ENCODE assay signal across 15 cellular contexts in the genomic region with DNA sequence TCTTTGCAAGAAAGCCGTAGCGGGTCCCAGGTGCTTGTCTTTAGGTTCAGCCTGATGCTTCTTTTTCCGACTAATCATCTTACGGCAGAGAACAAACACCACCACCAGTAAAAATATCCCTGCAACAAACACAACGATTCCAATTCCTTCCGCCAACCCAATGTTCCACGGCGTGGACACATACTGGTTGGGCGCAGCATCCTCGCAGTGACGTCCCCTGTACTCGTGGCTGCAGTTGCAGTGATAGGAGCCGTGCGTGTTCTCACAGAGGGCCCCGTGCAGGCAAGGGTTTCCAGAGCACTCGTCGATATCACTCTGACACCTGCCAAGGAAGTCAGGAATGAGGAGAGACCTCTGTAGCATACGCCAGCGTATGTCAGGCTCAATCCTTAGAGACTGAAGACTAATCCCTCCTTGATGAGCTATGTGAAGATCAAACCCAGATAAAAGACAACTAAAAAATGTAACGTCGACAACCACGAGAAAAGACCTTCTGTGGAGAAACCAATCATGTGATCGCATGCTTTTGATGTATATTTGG. TPM values are rescaled to one million over a fixed set of nuclear protein-coding genes. Genes with fewer than 3 reads are reported as not detected.
A peak's percentile ranks its signal among the peaks of the same experiment; 100 is the strongest.
DNase-seq lines count a peak whose midpoint lies in the region; ATAC-seq and TF ChIP-seq lines count a peak whose summit lies in the region.
"Had no signal": no experiment of that assay in that cellular context is flagged by ENCODE, and none has a peak within 500 bp of the region (broad histone marks: within the 10 kb centered on the region; RNA-seq: fewer than 3 reads in every experiment).

No MANE protein-coding gene starts in this region.

- TSS peak; percentile 96 for BruUV-seq in IMR-90 (replicated peaks; lab: Mats Ljungman, UMichigan)
- BruUV-seq in mammary epithelial cell (replicated peaks; lab: Mats Ljungman, UMichigan), result TSS peak; percentile 80

- H3K79me2 ChIP-seq in mammary epithelial cell (ENCODE audit: insufficient read depth, low read length), result peaks cover 77% of the 10 kb centered on the region

- H3K23ac ChIP-seq in IMR-90 (ENCODE audit: low read depth, low read length), result no peak overlapping the region

- DNase-seq in left cardiac atrium (no peak), left ventricle myocardium inferior (no peak), IMR-90 (no peak), mammary epithelial cell (no peak), DMS153 (lab: John Stamatoyannopoulos, UW) (no peak), activated gamma-delta T cell (lab: John Stamatoyannopoulos, UW) (no peak)
- DNase-seq: 8988T; AML-193; Caco-2; CD8-positive, alpha-beta memory T cell; DMS53 had no signal

- TF ChIP-seq RAD21 in IMR-90 (IDR thresholded peaks at IDR 0.05; ENCODE audit: low read length), result no peak

- no peak overlapping the region for H2AFZ ChIP-seq in IMR-90 (replicated peaks; ENCODE audit: low read length, poor library complexity)
- no peak overlapping the region for H2AFZ ChIP-seq in mammary epithelial cell (ENCODE audit: low read depth, low read length)

- TF ChIP-seq CTCF in left ventricle myocardium inferior (IDR thresholded peaks at IDR 0.05; ENCODE audit: borderline replicate concordance), result no peak
- no peak for TF ChIP-seq CTCF in IMR-90 (conservative IDR thresholded peaks at IDR 0.05; ENCODE audit: low read depth, low read length)
- no peak for TF ChIP-seq CTCF in mammary epithelial cell (conservative IDR thresholded peaks at IDR 0.05 in 1 of 2, IDR thresholded peaks at IDR 0.05 in 1 of 2; ENCODE audit: extremely low read depth in 1 of 2, insufficient read depth in 1 of 2, low read depth in 1 of 2, low read length in 2 of 2)

- H3K27ac ChIP-seq in left ventricle myocardium inferior (replicated peaks) (no peak overlapping the region), IMR-90 (ENCODE audit: insufficient read depth, low read length) (no peak overlapping the region), mammary epithelial cell (ENCODE audit: insufficient read depth, low read depth, low read length) (no peak overlapping the region)
- H3K27ac ChIP-seq: BLaER1 had no signal

- 96% methylated on average over 8 of the region's 23 CpGs; no CpG with 5 or more reads in 1 of the 2 experiments for WGBS in IMR-90 (ENCODE audit: extremely low coverage in 2 of 2, insufficient read length in 1 of 2), 2 experiments
- 92% methylated on average over 21 of the region's 23 CpGs for WGBS in mammary epithelial cell (ENCODE audit: low coverage, missing lambda C conversion rate)

- dilution Hi-C loops in IMR-90 (cut with HindIII; ENCODE audit: low sequenced_read_pairs, unreplicated experiment), result no loop called here
- dilution Hi-C loops in mammary epithelial cell (cut with HindIII; ENCODE audit: low sequenced_read_pairs), result no loop called here

- no peak overlapping the region for H3K4ac ChIP-seq in IMR-90 (ENCODE audit: low read depth, low read length)

- no peak overlapping the region for H3K18ac ChIP-seq in IMR-90 (ENCODE audit: low read depth, low read length)

- ATAC-seq in left cardiac atrium, result peak; percentile 43 to 74
- no peak for ATAC-seq in IMR-90 (ENCODE audit: low read depth)
- no peak for ATAC-seq in HG02610 (IDR thresholded peaks at IDR 0.05; ENCODE audit: unreplicated experiment)

- H3K4me3 ChIP-seq in left ventricle myocardium inferior (no peak overlapping the region), IMR-90 (ENCODE audit: insufficient read depth, low read depth, low read length) (no peak overlapping the region), mammary epithelial cell (replicated peaks in 1 of 3; ENCODE audit: insufficient read depth in 1 of 3, low read depth in 2 of 3, low read length in 3 of 3) (no peak overlapping the region)
- H3K4me3 ChIP-seq: BLaER1 had no signal

- TF ChIP-seq POLR2A in IMR-90 (IDR thresholded peaks at IDR 0.05; ENCODE audit: low read depth, low read length), result no peak

- no peak overlapping the region for H2AK9ac ChIP-seq in IMR-90 (replicated peaks; ENCODE audit: low read depth, low read length, poor library complexity)

- no peak overlapping the region for H3K56ac ChIP-seq in IMR-90 (ENCODE audit: extremely low read depth, insufficient read depth, low read length)

- H3K9me3 ChIP-seq in left ventricle myocardium inferior (replicated peaks), result no peaks in the 10 kb centered on the region
- no peaks in the 10 kb centered on the region for H3K9me3 ChIP-seq in IMR-90 (ENCODE audit: control insufficient read depth, insufficient read depth, low read length)
- H3K9me3 ChIP-seq in mammary epithelial cell (replicated peaks; ENCODE audit: insufficient read depth, low read length), result no peaks in the 10 kb centered on the region
- H3K9me3 ChIP-seq: BLaER1, Caco-2 had no signal

- H2BK5ac ChIP-seq in IMR-90 (ENCODE audit: low read depth, low read length, poor library complexity, severe bottlenecking), result no peak overlapping the region

- no peak overlapping the region for H4K8ac ChIP-seq in IMR-90 (ENCODE audit: low read depth in 2 of 2, low read length in 2 of 2)

- H3K4me2 ChIP-seq in IMR-90 (ENCODE audit: low read depth, low read length), result no peak overlapping the region
- no peak overlapping the region for H3K4me2 ChIP-seq in mammary epithelial cell (ENCODE audit: insufficient read depth, low read depth, low read length)
- H3K4me2 ChIP-seq: BLaER1 had no signal

- H4K5ac ChIP-seq in IMR-90 (ENCODE audit: low read depth, low read length), result no peak overlapping the region

- H4K91ac ChIP-seq in IMR-90 (ENCODE audit: insufficient read depth, low read depth, low read length), result no peak overlapping the region

- in situ Hi-C loops in IMR-90 (cut with MboI; ENCODE audit: low sequenced_read_pairs) (no loop called here), mammary epithelial cell (cut with MboI; ENCODE audit: low sequenced_read_pairs in 2 of 2) (loop anchor here in 1 of 2 donors (25.0 kb wide), 1 partner anchor 310 kb away; no protein-coding TSS in a partner anchor)

- H3K14ac ChIP-seq in IMR-90 (replicated peaks; ENCODE audit: low read depth, low read length), result no peak overlapping the region

- H3K36me3 ChIP-seq in left ventricle myocardium inferior (peaks cover 89% of the 10 kb centered on the region), IMR-90 (ENCODE audit: control insufficient read depth, insufficient read depth, low read length) (peaks cover 79% of the 10 kb centered on the region), mammary epithelial cell (ENCODE audit: insufficient read depth, low read length) (peaks cover 67% of the 10 kb centered on the region)

- CTCF ChIA-PET in IMR-90 (lab: Yijun Ruan, JAX) (interaction anchor here (0.9 kb wide), 1 partner anchor 10 kb away, joined by 3 read pairs; no protein-coding TSS in a partner anchor), mammary epithelial cell (lab: Charles Lee; ENCODE audit: low non-redundant PET) (no interaction called here)

- H4K20me1 ChIP-seq in IMR-90 (ENCODE audit: insufficient read depth, low read length) (peaks cover 48% of the 10 kb centered on the region), mammary epithelial cell (ENCODE audit: insufficient read depth, low read length) (no peaks in the 10 kb centered on the region)

- H2BK15ac ChIP-seq in IMR-90 (ENCODE audit: low read depth, low read length), result no peak overlapping the region

- intact Hi-C loops in left cardiac atrium (cut with DNase I) (no loop called here), left ventricle myocardium inferior (cut with micrococcal nuclease) (no loop called here), IMR-90 (cut with micrococcal nuclease) (loop anchor here (1.0 kb wide), 1 partner anchor 18 kb away; no protein-coding TSS in a partner anchor), mammary epithelial cell (cut with micrococcal nuclease) (no loop called here)

- H3K9me1 ChIP-seq in IMR-90 (ENCODE audit: insufficient read depth, low read length), result peaks cover 4% of the 10 kb centered on the region; the same call in 1 of the 2 replicates

- no peak overlapping the region for H2BK20ac ChIP-seq in IMR-90 (ENCODE audit: low read depth, low read length)

- H2AK5ac ChIP-seq in IMR-90 (ENCODE audit: low read depth, low read length), result no peak overlapping the region

- peaks cover 20 to 62% of the 10 kb centered on the region in 2 experiments for H3K79me1 ChIP-seq in IMR-90 (ENCODE audit: low read depth in 1 of 2, low read length in 2 of 2)

- no peak overlapping the region for H3K9ac ChIP-seq in IMR-90 (ENCODE audit: low read depth, low read length)
- no peak overlapping the region for H3K9ac ChIP-seq in mammary epithelial cell (ENCODE audit: insufficient read depth, low read length)
- H3K9ac ChIP-seq: BLaER1 had no signal

- H2BK120ac ChIP-seq in IMR-90 (ENCODE audit: low read depth, low read length), result no peak overlapping the region

- H3K4me1 ChIP-seq in left ventricle myocardium inferior (no peaks in the 10 kb centered on the region), IMR-90 (ENCODE audit: control insufficient read depth, insufficient read depth, low read length) (no peaks in the 10 kb centered on the region), mammary epithelial cell (ENCODE audit: insufficient read depth, low read length) (no peaks in the 10 kb centered on the region)
- H3K4me1 ChIP-seq: BLaER1, Caco-2 had no signal

- POLR2A ChIA-PET in IMR-90 (lab: Charles Lee; ENCODE audit: unreplicated experiment), result no interaction called here

- H3K27me3 ChIP-seq in left ventricle myocardium inferior (ENCODE audit: low read depth), result no peaks in the 10 kb centered on the region
- H3K27me3 ChIP-seq in IMR-90 (ENCODE audit: control insufficient read depth, insufficient read depth, low read length), result no peaks in the 10 kb centered on the region
- H3K27me3 ChIP-seq in mammary epithelial cell (ENCODE audit: insufficient read depth, low read length), result no peaks in the 10 kb centered on the region
- H3K27me3 ChIP-seq: BLaER1 had no signal

TF ChIP-seq in IMR-90, 13 proteins besides CTCF, POLR2A, EP300 and RAD21 (continues in another document):
- TF ChIP-seq RCOR1 (IDR thresholded peaks at IDR 0.05; ENCODE audit: insufficient replicate concordance, low read length), result no peak
- TF ChIP-seq SMC3 (IDR thresholded peaks at IDR 0.05; ENCODE audit: low read depth, low read length), result no peak

RNA-seq across cellular contexts. Expression of a gene that starts 41.6 kb away (rescaled TPM):
- not detected for total RNA-seq in left cardiac atrium
- total RNA-seq in left ventricle myocardium inferior, result not detected
- not detected in 2 replicates for total RNA-seq in IMR-90 (2012; rRNA removed)
- polyA plus RNA-seq in IMR-90 (2012; rRNA removed), result not detected in 2 replicates
- polyA plus RNA-seq in IMR-90 (2012; cell fraction: cytosol; rRNA removed), result 0.05 TPM in 1 of 2 replicates, not detected in the other
- 0.16 and 0.23 TPM in 2 replicates for polyA plus RNA-seq in IMR-90 (2012; cell fraction: nucleus; rRNA removed; ENCODE audit: low replicate concordance)
- under 1 TPM in 1 of 2 donors, not detected in 1; 0.67 TPM for total RNA-seq in mammary epithelial cell
- polyA plus RNA-seq in mammary epithelial cell, result 0.16 TPM
- not detected for polyA minus RNA-seq in mammary epithelial cell
- total RNA-seq: Caco-2; CD8-positive, alpha-beta memory T cell; Daoy; HT-29 had no signal
- polyA plus RNA-seq: CD8-positive, alpha-beta memory T cell had no signal

Comparison
In these comparisons a context has a peak if more than half of its experiments do, and no peak if none do; other contexts are left out.
1. ATAC-seq: peak in left cardiac atrium (2 of 2); none in IMR-90 (single experiment) and HG02610 (single experiment).